Comparison of ENCODE assay signal across 7 cellular contexts in genomic region chr2:65916177-65916576, GRCh38.
"Had no signal": no experiment of that assay in that cellular context is flagged by ENCODE, and none has a peak within 500 bp of the region (broad histone marks: within the 10 kb centered on the region; RNA-seq: fewer than 3 reads in every experiment).

No MANE protein-coding gene starts in this region.

- H3K4me1 ChIP-seq: HAP-1 had no signal

- H3K4me3 ChIP-seq: GM23338, HAP-1 had no signal

- H2AFZ ChIP-seq: GM23338 had no signal

- DNase-seq: H7, HFFc6, KG1 had no signal

- H3K36me3 ChIP-seq: HAP-1 had no signal

- H3K4me2 ChIP-seq: GM23338 had no signal

- H3K9me3 ChIP-seq: HAP-1 had no signal

- ATAC-seq: GM23338, HCT116 had no signal

- H3K27ac ChIP-seq: HL-60 had no signal
